Comparison of ENCODE assay signal across 18 cellular contexts in genomic region chr20:6040958-6041807, GRCh38. TPM values are rescaled to one million over a fixed set of nuclear protein-coding genes. Genes with fewer than 3 reads are reported as not detected.
DNase-seq lines count a peak whose midpoint lies in the region; ATAC-seq and TF ChIP-seq lines count a peak whose summit lies in the region.
"Had no signal": no experiment of that assay in that cellular context is flagged by ENCODE, and none has a peak within 500 bp of the region (broad histone marks: within the 10 kb centered on the region; RNA-seq: fewer than 3 reads in every experiment).

No MANE protein-coding gene starts in this region.

- H3K27ac ChIP-seq in right atrium auricular region: no peak overlapping the region
- H3K27ac ChIP-seq: PC-9, RWPE1 had no signal

- no peak for ATAC-seq in Right ventricle myocardium inferior
- ATAC-seq in left lobe of liver: peak; percentile 4
- peak; percentile 10 for ATAC-seq in sciatic nerve
- no peak for ATAC-seq in activated CD4-positive, CD25-positive, alpha-beta regulatory T cell treated with anti-CD3 and anti-CD28 coated beads, Interleukin-2, amount 50 U/mL, for 24 hours

- H3K36me3 Mint-ChIP-seq in Caco-2 (ENCODE audit: insufficient read depth, unreplicated experiment): peaks cover 86% of the 10 kb centered on the region
- peaks cover 29% of the 10 kb centered on the region for H3K36me3 Mint-ChIP-seq in activated T-helper 1 cell treated with anti-CD3 and anti-CD28 coated beads, Interleukin-12 subunit alpha, Interleukin-12 subunit beta, Interleukin-2, Interleukin-4 antibody, amounts not matched to agents 30 ng/mL and 10 ng/mL and 1 ng/mL, durations not matched to agents 14 hours and 24 hours and 36 hours (ENCODE audit: low read depth)

- no peak overlapping the region for H3K27ac Mint-ChIP-seq in Caco-2 (ENCODE audit: unreplicated experiment)
- no peak overlapping the region for H3K27ac Mint-ChIP-seq in activated T-helper 1 cell treated with anti-CD3 and anti-CD28 coated beads, Interleukin-12 subunit alpha, Interleukin-12 subunit beta, Interleukin-2, Interleukin-4 antibody, amounts not matched to agents 30 ng/mL and 10 ng/mL and 1 ng/mL, durations not matched to agents 14 hours and 24 hours and 36 hours

- no peaks in the 10 kb centered on the region for H3K27me3 Mint-ChIP-seq in Caco-2 (ENCODE audit: insufficient read depth, unreplicated experiment)
- no peaks in the 10 kb centered on the region for H3K27me3 Mint-ChIP-seq in activated T-helper 1 cell treated with anti-CD3 and anti-CD28 coated beads, Interleukin-12 subunit alpha, Interleukin-12 subunit beta, Interleukin-2, Interleukin-4 antibody, amounts not matched to agents 30 ng/mL and 10 ng/mL and 1 ng/mL, durations not matched to agents 14 hours and 24 hours and 36 hours (ENCODE audit: insufficient read depth)

- peaks cover 0 to 9% of the 10 kb centered on the region in 2 donors for H3K4me1 ChIP-seq in right atrium auricular region
- H3K4me1 ChIP-seq in Caco-2: no peaks in the 10 kb centered on the region

- no peaks in the 10 kb centered on the region for H3K4me1 Mint-ChIP-seq in Caco-2 (ENCODE audit: low read depth, unreplicated experiment)
- no peaks in the 10 kb centered on the region for H3K4me1 Mint-ChIP-seq in activated T-helper 1 cell treated with anti-CD3 and anti-CD28 coated beads, Interleukin-12 subunit alpha, Interleukin-12 subunit beta, Interleukin-2, Interleukin-4 antibody, amounts not matched to agents 30 ng/mL and 10 ng/mL and 1 ng/mL, durations not matched to agents 14 hours and 24 hours and 36 hours (ENCODE audit: low read depth)
- H3K4me1 Mint-ChIP-seq: CD14-positive monocyte had no signal

- POLR2A ChIA-PET in Caco-2 (lab: Charles Lee): no interaction called here

- peaks cover 68% of the 10 kb centered on the region for H3K36me3 ChIP-seq in right atrium auricular region
- H3K36me3 ChIP-seq in H7 (replicated peaks; ENCODE audit: control insufficient read depth, insufficient read depth, low read length): peaks cover 3% of the 10 kb centered on the region
- no peaks in the 10 kb centered on the region; the same call in none of the 2 replicates for H3K36me3 ChIP-seq in Caco-2 (ENCODE audit: control insufficient read depth, insufficient read depth, low read length)

- H3K27me3 ChIP-seq in right atrium auricular region (no peaks in the 10 kb centered on the region), H7 (ENCODE audit: control insufficient read depth, insufficient read depth, low read length) (no peaks in the 10 kb centered on the region), Caco-2 (replicated peaks; ENCODE audit: control insufficient read depth, insufficient read depth, low read length) (no peaks in the 10 kb centered on the region)

- intact Hi-C loops in Right ventricle myocardium inferior (cut with DNase I) (no loop called here), sciatic nerve (cut with DNase I) (no loop called here), Caco-2 (cut with micrococcal nuclease; ENCODE audit: unreplicated experiment) (loop anchor here (5.0 kb wide), 1 partner anchor 36 kb away; no protein-coding TSS in a partner anchor)
- intact Hi-C loops in activated T-helper 1 cell treated with anti-CD3 and anti-CD28 coated beads, Interleukin-12 subunit alpha, Interleukin-12 subunit beta, Interleukin-2, Interleukin-4 antibody, amounts not matched to agents 30 ng/mL and 10 ng/mL and 1 ng/mL, durations not matched to agents 14 hours and 24 hours and 36 hours (cut with micrococcal nuclease): no loop called here

- TF ChIP-seq CTCF in right atrium auricular region (IDR thresholded peaks at IDR 0.05): no peak
- TF ChIP-seq CTCF in Caco-2 (IDR thresholded peaks at IDR 0.05; ENCODE audit: insufficient read depth in 1 of 2, low read depth in 1 of 2, low read length in 1 of 2, severe bottlenecking in 1 of 2, unreplicated experiment in 1 of 2): no peak

- H3K9me3 Mint-ChIP-seq in Caco-2 (ENCODE audit: unreplicated experiment): no peaks in the 10 kb centered on the region
- no peaks in the 10 kb centered on the region for H3K9me3 Mint-ChIP-seq in activated T-helper 1 cell treated with anti-CD3 and anti-CD28 coated beads, Interleukin-12 subunit alpha, Interleukin-12 subunit beta, Interleukin-2, Interleukin-4 antibody, amounts not matched to agents 30 ng/mL and 10 ng/mL and 1 ng/mL, durations not matched to agents 14 hours and 24 hours and 36 hours

- DNase-seq in Right ventricle myocardium inferior (ENCODE audit: missing footprints): peak; percentile 48
- no peak for DNase-seq in right atrium auricular region (ENCODE audit: low spot score)
- peak; percentile 32 for DNase-seq in H7
- DNase-seq in left lobe of liver (ENCODE audit: low spot score): no peak
- DNase-seq in sciatic nerve (ENCODE audit: low spot score): no peak
- no peak for DNase-seq in Caco-2
- no peak for DNase-seq in activated T-helper 1 cell treated with anti-CD3 and anti-CD28 coated beads, Interleukin-12 subunit alpha, Interleukin-12 subunit beta, Interleukin-2, Interleukin-4 antibody, amounts not matched to agents 30 ng/mL and 10 ng/mL and 1 ng/mL, durations not matched to agents 14 hours and 24 hours and 36 hours (ENCODE audit: low spot score)
- DNase-seq: 8988T, DMS79 treated with DMSO at 0.1 percent for 48 hours, NCI-H1417 treated with DMSO at 0.1 percent for 48 hours, NCI-H187 treated with DMSO at 0.1 percent for 48 hours, NCI-H2227 treated with DMSO at 0.1 percent for 48 hours, NCI-H524, PC-9 had no signal

- H3K4me3 Mint-ChIP-seq in Caco-2 (ENCODE audit: unreplicated experiment): no peak overlapping the region
- no peak overlapping the region for H3K4me3 Mint-ChIP-seq in activated T-helper 1 cell treated with anti-CD3 and anti-CD28 coated beads, Interleukin-12 subunit alpha, Interleukin-12 subunit beta, Interleukin-2, Interleukin-4 antibody, amounts not matched to agents 30 ng/mL and 10 ng/mL and 1 ng/mL, durations not matched to agents 14 hours and 24 hours and 36 hours
- H3K4me3 Mint-ChIP-seq: CD14-positive monocyte had no signal

- CTCF ChIA-PET in Caco-2 (lab: Charles Lee): no interaction called here

- H3K9me3 ChIP-seq in right atrium auricular region: no peaks in the 10 kb centered on the region
- H3K9me3 ChIP-seq in Caco-2: no peaks in the 10 kb centered on the region
- H3K9me3 ChIP-seq: HAP-1 had no signal

- H3K4me3 ChIP-seq in right atrium auricular region (no peak overlapping the region), H7 (ENCODE audit: insufficient read depth, low read depth, low read length) (no peak overlapping the region), Caco-2 (ENCODE audit: low read depth, low read length) (no peak overlapping the region)
- H3K4me3 ChIP-seq: HAP-1, PC-9 had no signal

- no TSS peak for BruUV-seq in Caco-2 (replicated peaks; lab: Mats Ljungman, UMichigan)

RNA-seq across cellular contexts. Expression of gene LRRN4, which starts 12.7 kb away (rescaled TPM):
- total RNA-seq in Right ventricle myocardium inferior (0.46 TPM), right atrium auricular region (10 to 100 TPM; 15.0 to 36.7 TPM), left lobe of liver (0.40 TPM), sciatic nerve (0.36 TPM), Caco-2 (2022) (17.9 and 19.6 TPM in 2 replicates)
- 0.41 and 0.76 TPM in 2 replicates for total RNA-seq in H7 (2014; rRNA removed; shearing (Covaris generic))
- not detected in 2 replicates for total RNA-seq in activated T-helper 1 cell treated with anti-CD3 and anti-CD28 coated beads, Interleukin-12 subunit alpha, Interleukin-12 subunit beta, Interleukin-2, Interleukin-4 antibody, amounts not matched to agents 30 ng/mL and 10 ng/mL and 1 ng/mL, durations not matched to agents 14 hours and 24 hours and 36 hours

RNA-seq across cellular contexts. Expression of gene CRLS1, which starts 35.3 kb away (rescaled TPM):
- total RNA-seq in Right ventricle myocardium inferior: 104 TPM
- total RNA-seq in right atrium auricular region: 10 to 100 TPM; 49.4 to 67.9 TPM
- total RNA-seq in H7 (2014; rRNA removed; shearing (Covaris generic)): 62.9 and 65.1 TPM in 2 replicates
- 67.6 TPM for total RNA-seq in left lobe of liver
- total RNA-seq in sciatic nerve: 27.1 TPM
- total RNA-seq in Caco-2 (2022): 82.3 and 94.6 TPM in 2 replicates
- 48.7 and 60.5 TPM in 2 replicates for total RNA-seq in activated T-helper 1 cell treated with anti-CD3 and anti-CD28 coated beads, Interleukin-12 subunit alpha, Interleukin-12 subunit beta, Interleukin-2, Interleukin-4 antibody, amounts not matched to agents 30 ng/mL and 10 ng/mL and 1 ng/mL, durations not matched to agents 14 hours and 24 hours and 36 hours

Comparison
In these comparisons a context has a peak if more than half of its experiments do, and no peak if none do; other contexts are left out.
1. DNase-seq: peak in Right ventricle myocardium inferior (single experiment) and H7 (single experiment); none in right atrium auricular region (single experiment), left lobe of liver (single experiment), sciatic nerve (single experiment), Caco-2 (0 of 2) and activated T-helper 1 cell treated with anti-CD3 and anti-CD28 coated beads, Interleukin-12 subunit alpha, Interleukin-12 subunit beta, Interleukin-2, Interleukin-4 antibody, amounts not matched to agents 30 ng/mL and 10 ng/mL and 1 ng/mL, durations not matched to agents 14 hours and 24 hours and 36 hours (single experiment).
2. ATAC-seq: peak in left lobe of liver (single experiment) and sciatic nerve (single experiment); none in Right ventricle myocardium inferior (single experiment) and activated CD4-positive, CD25-positive, alpha-beta regulatory T cell treated with anti-CD3 and anti-CD28 coated beads, Interleukin-2, amount 50 U/mL, for 24 hours (0 of 2).